ENCODE assay signal across 17 cellular contexts in the genomic region with DNA sequence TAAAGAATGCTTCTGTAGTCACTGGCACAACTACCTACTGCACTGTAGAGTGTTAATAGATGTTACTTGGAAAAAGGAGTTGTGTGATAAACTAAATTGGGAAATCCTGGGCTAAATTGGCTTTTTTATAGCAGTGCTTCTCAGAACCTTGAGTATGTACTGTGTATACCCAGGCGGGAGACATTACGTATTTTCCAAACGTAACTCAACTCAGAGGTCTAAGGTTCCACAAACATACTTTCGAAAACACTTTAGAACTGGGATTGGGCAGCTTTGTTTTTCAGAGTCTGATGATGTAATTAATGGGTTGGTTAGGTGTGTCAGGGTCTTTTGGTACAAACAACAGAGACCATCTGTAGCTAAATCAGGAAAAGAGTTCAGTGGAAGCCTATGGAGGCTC.
"Had no signal": no experiment of that assay in that cellular context is flagged by ENCODE, and none has a peak within 500 bp of the region (broad histone marks: within the 10 kb centered on the region; RNA-seq: fewer than 3 reads in every experiment).

No MANE protein-coding gene starts in this region.

- H3K4me1 Mint-ChIP-seq: neural crest cell had no signal

- H3K36me3 ChIP-seq: left ventricle myocardium inferior, transverse colon had no signal

- H3K27ac ChIP-seq: left ventricle myocardium inferior, transverse colon had no signal

- H3K4me1 ChIP-seq: left ventricle myocardium inferior had no signal

- DNase-seq: activated B cell treated with CpG ODN at 0.5 μM for 24 hours; activated CD4-positive, alpha-beta T cell treated with anti-CD3 and anti-CD28 coated beads, Interleukin-2, amount 10 ng/mL, durations not matched to agents 7 days and 5 days; activated CD8-positive, alpha-beta memory T cell treated with anti-CD3 and anti-CD28 coated beads, Interleukin-2, amount 50 U/mL, for 4 hours; activated CD8-positive, alpha-beta T cell treated with anti-CD3 and anti-CD28 coated beads, Interleukin-2, amount 10 ng/mL, durations not matched to agents 7 days and 5 days; effector CD4-positive, alpha-beta T cell; immature natural killer cell; kidney glomerular epithelial cell; left ventricle myocardium inferior; mammary epithelial cell; stimulated activated CD4-positive, alpha-beta T cell treated with anti-CD3 and anti-CD28 coated beads, Interleukin-2, amount 100 ng/mL, for 24 hours; transverse colon had no signal

- H3K4me3 Mint-ChIP-seq: activated B cell treated with CpG ODN at 0.5 μM for 24 hours; activated CD4-positive, alpha-beta T cell treated with anti-CD3 and anti-CD28 coated beads, Interleukin-2, amount 10 ng/mL, durations not matched to agents 7 days and 5 days; activated CD8-positive, alpha-beta T cell treated with anti-CD3 and anti-CD28 coated beads, Interleukin-2, amount 10 ng/mL, durations not matched to agents 7 days and 5 days; activated naive CD8-positive, alpha-beta T cell; activated T-helper 1 cell treated with anti-CD3 and anti-CD28 coated beads, Interleukin-12 subunit alpha, Interleukin-12 subunit beta, Interleukin-2, Interleukin-4 antibody, amounts not matched to agents 30 ng/mL and 10 ng/mL and 1 ng/mL, durations not matched to agents 14 hours and 24 hours and 36 hours; immature natural killer cell; neural crest cell; stimulated activated naive CD8-positive, alpha-beta T cell treated with anti-CD3 and anti-CD28 coated beads, Interleukin-15, Interleukin-2, amounts not matched to agents 100 ng/mL and 50 ng/mL, for 24 hours; T-helper 2 cell treated with Interferon-gamma antibody and Interleukin-4, amounts not matched to agents 5 μg/mL and 100 μg/mL, for 36 hours had no signal

- H3K27me3 Mint-ChIP-seq: activated B cell treated with CpG ODN at 0.5 μM for 24 hours; activated naive CD8-positive, alpha-beta T cell; progenitor cell of endocrine pancreas; stimulated activated naive CD8-positive, alpha-beta T cell treated with anti-CD3 and anti-CD28 coated beads, Interleukin-15, Interleukin-2, amounts not matched to agents 100 ng/mL and 50 ng/mL, for 24 hours had no signal

- H3K27me3 ChIP-seq: transverse colon had no signal

- H3K27ac Mint-ChIP-seq: activated B cell treated with CpG ODN at 0.5 μM for 24 hours; activated CD4-positive, alpha-beta T cell treated with anti-CD3 and anti-CD28 coated beads, Interleukin-2, amount 10 ng/mL, durations not matched to agents 7 days and 5 days; activated CD8-positive, alpha-beta T cell treated with anti-CD3 and anti-CD28 coated beads, Interleukin-2, amount 10 ng/mL, durations not matched to agents 7 days and 5 days; activated T-helper 1 cell treated with anti-CD3 and anti-CD28 coated beads, Interleukin-12 subunit alpha, Interleukin-12 subunit beta, Interleukin-2, Interleukin-4 antibody, amounts not matched to agents 30 ng/mL and 10 ng/mL and 1 ng/mL, durations not matched to agents 14 hours and 24 hours and 36 hours; progenitor cell of endocrine pancreas; stimulated activated naive CD8-positive, alpha-beta T cell treated with anti-CD3 and anti-CD28 coated beads, Interleukin-15, Interleukin-2, amounts not matched to agents 100 ng/mL and 50 ng/mL, for 24 hours; T-helper 2 cell treated with Interferon-gamma antibody and Interleukin-4, amounts not matched to agents 5 μg/mL and 100 μg/mL, for 36 hours had no signal

- H3K9me3 Mint-ChIP-seq: activated B cell treated with CpG ODN at 0.5 μM for 24 hours; activated CD4-positive, alpha-beta T cell treated with anti-CD3 and anti-CD28 coated beads, Interleukin-2, amount 10 ng/mL, durations not matched to agents 7 days and 5 days; activated T-helper 1 cell treated with anti-CD3 and anti-CD28 coated beads, Interleukin-12 subunit alpha, Interleukin-12 subunit beta, Interleukin-2, Interleukin-4 antibody, amounts not matched to agents 30 ng/mL and 10 ng/mL and 1 ng/mL, durations not matched to agents 14 hours and 24 hours and 36 hours; immature natural killer cell; neural crest cell; stimulated activated naive CD8-positive, alpha-beta T cell treated with anti-CD3 and anti-CD28 coated beads, Interleukin-15, Interleukin-2, amounts not matched to agents 100 ng/mL and 50 ng/mL, for 24 hours; T-helper 2 cell treated with Interferon-gamma antibody and Interleukin-4, amounts not matched to agents 5 μg/mL and 100 μg/mL, for 36 hours had no signal

- H3K9me3 ChIP-seq: left ventricle myocardium inferior, transverse colon had no signal

- H3K4me3 ChIP-seq: left ventricle myocardium inferior, transverse colon had no signal
